Comparison of ENCODE assay signal across 1 cellular context in the genomic region with DNA sequence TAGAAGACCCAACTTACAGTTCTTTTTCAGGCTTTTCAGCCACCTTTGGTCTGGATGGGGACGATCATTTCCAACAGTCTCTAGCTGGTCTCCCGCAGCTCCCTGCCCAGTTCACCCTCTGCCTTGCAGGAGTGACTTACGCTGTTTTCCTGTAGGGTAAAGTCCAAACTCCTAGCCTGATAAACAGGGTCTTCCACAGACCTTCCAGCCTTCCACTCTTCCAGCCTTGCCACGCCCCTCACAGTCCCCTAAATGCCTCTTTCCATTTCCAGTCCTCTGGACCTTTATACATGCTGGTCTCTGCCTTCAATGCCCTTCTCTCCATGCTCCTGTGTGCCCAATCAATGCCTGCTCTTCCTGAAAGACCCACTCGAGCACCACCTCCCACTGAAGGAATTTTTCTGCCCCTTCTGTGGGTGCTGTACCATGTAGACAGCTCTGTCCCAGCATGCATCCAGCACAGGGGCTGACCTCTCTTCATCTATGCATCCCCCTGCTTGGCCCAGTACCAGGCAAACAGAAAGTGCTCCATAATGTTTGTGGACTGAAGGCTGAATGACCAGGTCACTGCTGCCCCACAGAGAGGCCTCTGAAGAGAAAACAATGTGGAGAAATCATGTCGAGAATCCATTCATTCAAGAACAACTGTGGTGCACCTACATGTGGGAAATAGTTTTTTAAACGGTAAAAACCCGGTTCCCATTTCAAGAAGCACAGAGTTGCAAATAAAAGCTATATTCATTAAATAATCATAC.
TF ChIP-seq lines count a peak whose summit lies in the region.

No MANE protein-coding gene starts in this region.

TF ChIP-seq in HepG2, 621 proteins besides CTCF, POLR2A, EP300 and RAD21 (continued from another document):
- TF ChIP-seq, protein P1, sequence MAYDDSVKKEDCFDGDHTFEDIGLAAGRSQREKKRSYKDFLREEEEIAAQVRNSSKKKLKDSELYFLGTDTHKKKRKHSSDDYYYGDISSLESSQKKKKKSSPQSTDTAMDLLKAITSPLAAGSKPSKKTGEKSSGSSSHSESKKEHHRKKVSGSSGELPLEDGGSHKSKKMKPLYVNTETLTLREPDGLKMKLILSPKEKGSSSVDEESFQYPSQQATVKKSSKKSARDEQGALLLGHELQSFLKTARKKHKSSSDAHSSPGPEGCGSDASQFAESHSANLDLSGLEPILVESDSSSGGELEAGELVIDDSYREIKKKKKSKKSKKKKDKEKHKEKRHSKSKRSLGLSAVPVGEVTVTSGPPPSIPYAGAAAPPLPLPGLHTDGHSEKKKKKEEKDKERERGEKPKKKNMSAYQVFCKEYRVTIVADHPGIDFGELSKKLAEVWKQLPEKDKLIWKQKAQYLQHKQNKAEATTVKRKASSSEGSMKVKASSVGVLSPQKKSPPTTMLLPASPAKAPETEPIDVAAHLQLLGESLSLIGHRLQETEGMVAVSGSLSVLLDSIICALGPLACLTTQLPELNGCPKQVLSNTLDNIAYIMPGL (CRISPR knock-in tag; IDR thresholded peaks at IDR 0.05; ENCODE audit: borderline replicate concordance in 1 of 2, low read depth in 1 of 2): no peak
- TF ChIP-seq ZNF292 (CRISPR knock-in tag; IDR thresholded peaks at IDR 0.05; ENCODE audit: borderline replicate concordance, low read depth): 0 out of 2 replicates have a peak, but pooled peaks have one; percentile 58
- TF ChIP-seq, protein P2, sequence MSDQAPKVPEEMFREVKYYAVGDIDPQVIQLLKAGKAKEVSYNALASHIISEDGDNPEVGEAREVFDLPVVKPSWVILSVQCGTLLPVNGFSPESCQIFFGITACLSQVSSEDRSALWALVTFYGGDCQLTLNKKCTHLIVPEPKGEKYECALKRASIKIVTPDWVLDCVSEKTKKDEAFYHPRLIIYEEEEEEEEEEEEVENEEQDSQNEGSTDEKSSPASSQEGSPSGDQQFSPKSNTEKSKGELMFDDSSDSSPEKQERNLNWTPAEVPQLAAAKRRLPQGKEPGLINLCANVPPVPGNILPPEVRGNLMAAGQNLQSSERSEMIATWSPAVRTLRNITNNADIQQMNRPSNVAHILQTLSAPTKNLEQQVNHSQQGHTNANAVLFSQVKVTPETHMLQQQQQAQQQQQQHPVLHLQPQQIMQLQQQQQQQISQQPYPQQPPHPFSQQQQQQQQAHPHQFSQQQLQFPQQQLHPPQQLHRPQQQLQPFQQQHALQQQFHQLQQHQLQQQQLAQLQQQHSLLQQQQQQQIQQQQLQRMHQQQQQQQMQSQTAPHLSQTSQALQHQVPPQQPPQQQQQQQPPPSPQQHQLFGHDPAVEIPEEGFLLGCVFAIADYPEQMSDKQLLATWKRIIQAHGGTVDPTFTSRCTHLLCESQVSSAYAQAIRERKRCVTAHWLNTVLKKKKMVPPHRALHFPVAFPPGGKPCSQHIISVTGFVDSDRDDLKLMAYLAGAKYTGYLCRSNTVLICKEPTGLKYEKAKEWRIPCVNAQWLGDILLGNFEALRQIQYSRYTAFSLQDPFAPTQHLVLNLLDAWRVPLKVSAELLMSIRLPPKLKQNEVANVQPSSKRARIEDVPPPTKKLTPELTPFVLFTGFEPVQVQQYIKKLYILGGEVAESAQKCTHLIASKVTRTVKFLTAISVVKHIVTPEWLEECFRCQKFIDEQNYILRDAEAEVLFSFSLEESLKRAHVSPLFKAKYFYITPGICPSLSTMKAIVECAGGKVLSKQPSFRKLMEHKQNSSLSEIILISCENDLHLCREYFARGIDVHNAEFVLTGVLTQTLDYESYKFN (CRISPR knock-in tag; conservative IDR thresholded peaks at IDR 0.05): peak; percentile 50; the same call in 1 of the 2 replicates
- 0 out of 2 replicates have a peak, but pooled peaks have one; percentile 15 for TF ChIP-seq HMG20B (CRISPR knock-in tag; conservative IDR thresholded peaks at IDR 0.05)
- TF ChIP-seq, protein P3, sequence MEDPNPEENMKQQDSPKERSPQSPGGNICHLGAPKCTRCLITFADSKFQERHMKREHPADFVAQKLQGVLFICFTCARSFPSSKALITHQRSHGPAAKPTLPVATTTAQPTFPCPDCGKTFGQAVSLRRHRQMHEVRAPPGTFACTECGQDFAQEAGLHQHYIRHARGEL (CRISPR knock-in tag; IDR thresholded peaks at IDR 0.05): no peak
- TF ChIP-seq ARID2 (CRISPR knock-in tag; IDR thresholded peaks at IDR 0.05; ENCODE audit: borderline replicate concordance): peak; percentile 36; the same call in 1 of the 2 replicates
- TF ChIP-seq SAP130 (CRISPR knock-in tag; IDR thresholded peaks at IDR 0.05; ENCODE audit: low read depth): peak; percentile 65
- no peak for TF ChIP-seq PITX1 (CRISPR knock-in tag; IDR thresholded peaks at IDR 0.05)
- peak; percentile 44; the same call in 1 of the 2 replicates for TF ChIP-seq RARA (CRISPR knock-in tag; IDR thresholded peaks at IDR 0.05)
- TF ChIP-seq MIER3 (CRISPR knock-in tag; IDR thresholded peaks at IDR 0.05; ENCODE audit: borderline replicate concordance): 0 out of 2 replicates have a peak, but pooled peaks have one; percentile 18
- no peak for TF ChIP-seq ZNF12 (CRISPR knock-in tag; IDR thresholded peaks at IDR 0.05)
- no peak for TF ChIP-seq MED13 (CRISPR knock-in tag; IDR thresholded peaks at IDR 0.05)
- TF ChIP-seq EHMT2 (IDR thresholded peaks at IDR 0.05; ENCODE audit: borderline replicate concordance, low read depth, low read length): no peak
- TF ChIP-seq SATB2 (CRISPR knock-in tag; IDR thresholded peaks at IDR 0.05): no peak
- 0 out of 2 replicates have a peak, but pooled peaks have one; percentile 41 for TF ChIP-seq ZNF296 (CRISPR knock-in tag; conservative IDR thresholded peaks at IDR 0.05)
- TF ChIP-seq SAFB2 (CRISPR knock-in tag; IDR thresholded peaks at IDR 0.05; ENCODE audit: borderline replicate concordance, low read depth): no peak
- peak; percentile 35; the same call in 1 of the 2 replicates for TF ChIP-seq MED1 (CRISPR knock-in tag; IDR thresholded peaks at IDR 0.05)
- peak; percentile 28; the same call in 1 of the 2 replicates for TF ChIP-seq PHF21A (CRISPR knock-in tag; IDR thresholded peaks at IDR 0.05)
- no peak for TF ChIP-seq ZNF598 (CRISPR knock-in tag; IDR thresholded peaks at IDR 0.05; ENCODE audit: borderline replicate concordance)
- TF ChIP-seq, protein P4, sequence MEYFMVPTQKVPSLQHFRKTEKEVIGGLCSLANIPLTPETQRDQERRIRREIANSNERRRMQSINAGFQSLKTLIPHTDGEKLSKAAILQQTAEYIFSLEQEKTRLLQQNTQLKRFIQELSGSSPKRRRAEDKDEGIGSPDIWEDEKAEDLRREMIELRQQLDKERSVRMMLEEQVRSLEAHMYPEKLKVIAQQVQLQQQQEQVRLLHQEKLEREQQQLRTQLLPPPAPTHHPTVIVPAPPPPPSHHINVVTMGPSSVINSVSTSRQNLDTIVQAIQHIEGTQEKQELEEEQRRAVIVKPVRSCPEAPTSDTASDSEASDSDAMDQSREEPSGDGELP (IDR thresholded peaks at IDR 0.05; ENCODE audit: borderline replicate concordance, low read depth): no peak
- TF ChIP-seq RBM39 (IDR thresholded peaks at IDR 0.05; ENCODE audit: low read depth, low read length, poor library complexity, severe bottlenecking): no peak
- TF ChIP-seq, protein P5, sequence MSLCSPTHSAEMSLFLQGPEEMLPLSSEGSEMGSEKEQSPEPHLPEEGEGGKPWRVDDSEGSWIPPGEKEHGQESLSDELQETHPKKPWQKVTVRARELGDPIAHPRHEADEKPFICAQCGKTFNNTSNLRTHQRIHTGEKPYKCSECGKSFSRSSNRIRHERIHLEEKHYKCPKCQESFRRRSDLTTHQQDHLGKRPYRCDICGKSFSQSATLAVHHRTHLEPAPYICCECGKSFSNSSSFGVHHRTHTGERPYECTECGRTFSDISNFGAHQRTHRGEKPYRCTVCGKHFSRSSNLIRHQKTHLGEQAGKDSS (CRISPR knock-in tag; IDR thresholded peaks at IDR 0.05; ENCODE audit: borderline replicate concordance, low read depth): 0 out of 2 replicates have a peak, but pooled peaks have one; percentile 29
- no peak for TF ChIP-seq ZSCAN25 (CRISPR knock-in tag; IDR thresholded peaks at IDR 0.05)
- TF ChIP-seq NFYC (CRISPR knock-in tag; IDR thresholded peaks at IDR 0.05): no peak
- TF ChIP-seq NR2F6 (IDR thresholded peaks at IDR 0.05): no peak
- TF ChIP-seq NR2F6 (CRISPR knock-in tag; IDR thresholded peaks at IDR 0.05): 0 out of 2 replicates have a peak, but pooled peaks have one; percentile 7
